In genomic region chr14:58731465-58732330, GRCh38 we compare ENCODE assay signal across 11 cellular contexts.
A peak's percentile ranks its signal among the peaks of the same experiment; 100 is the strongest.
DNase-seq lines count a peak whose midpoint lies in the region; ATAC-seq and TF ChIP-seq lines count a peak whose summit lies in the region.
"Had no signal": no experiment of that assay in that cellular context is flagged by ENCODE, and none has a peak within 500 bp of the region (broad histone marks: within the 10 kb centered on the region; RNA-seq: fewer than 3 reads in every experiment).

No MANE protein-coding gene starts in this region.

- ATAC-seq in left lobe of liver (peak; percentile 23), HG02884 (IDR thresholded peaks at IDR 0.05; ENCODE audit: unreplicated experiment) (no peak), HG03439 (IDR thresholded peaks at IDR 0.05; ENCODE audit: unreplicated experiment) (no peak)

- H3K4me1 ChIP-seq in ACC112 (ENCODE audit: control insufficient read depth, insufficient read depth, low read length, unreplicated experiment) = peaks cover 24% of the 10 kb centered on the region

- no peaks in the 10 kb centered on the region for H3K79me2 ChIP-seq in ACC112 (ENCODE audit: control insufficient read depth, insufficient read depth, low read length, unreplicated experiment)

- TF ChIP-seq CTCF in cardiac fibroblast (IDR thresholded peaks at IDR 0.05; ENCODE audit: low read depth, low read length) = no peak

- peak overlapping the region; percentile 74 for H3K27ac ChIP-seq in ACC112 (ENCODE audit: low read depth, low read length)
- H3K27ac ChIP-seq: BLaER1 treated with 17β-estradiol and CSF1 and Interleukin-3, amounts not matched to agents 10 nM and 100 nM had no signal

- DNase-seq in HT1080 (ENCODE audit: low read depth) (peak; percentile 100), cardiac fibroblast (ENCODE audit: low read depth in 2 of 2) (peak; percentile 95 to 99), left lobe of liver (ENCODE audit: low spot score) (no peak), anterior cingulate cortex (lab: John Stamatoyannopoulos, UW) (no peak), HUDEP-2 (lab: John Stamatoyannopoulos, UW; ENCODE audit: unreplicated experiment in 76 of 76) (no peak)
- DNase-seq: effector CD8-positive, alpha-beta T cell; NCI-H446 treated with DMSO at 0.1 percent for 48 hours had no signal

- no peak overlapping the region for H2AFZ ChIP-seq in ACC112 (ENCODE audit: low read length, unreplicated experiment)

- peaks cover 12% of the 10 kb centered on the region for H3K27me3 ChIP-seq in ACC112 (ENCODE audit: insufficient read depth, low read length)
- H3K27me3 ChIP-seq: BLaER1 treated with 17β-estradiol and CSF1 and Interleukin-3, amounts not matched to agents 10 nM and 100 nM had no signal

- H3K36me3 ChIP-seq in ACC112 (ENCODE audit: insufficient read depth, low read length) = no peaks in the 10 kb centered on the region
- H3K36me3 ChIP-seq: BLaER1 treated with 17β-estradiol and CSF1 and Interleukin-3, amounts not matched to agents 10 nM and 100 nM had no signal

- H3K4me3 ChIP-seq in ACC112 (ENCODE audit: low read depth, low read length) (no peak overlapping the region), cardiac fibroblast (replicated peaks in 1 of 2; ENCODE audit: low read depth in 2 of 2, low read length in 2 of 2) (no peak overlapping the region)
- H3K4me3 ChIP-seq: BLaER1 treated with 17β-estradiol and CSF1 and Interleukin-3, amounts not matched to agents 10 nM and 100 nM had no signal

Comparison
In these comparisons a context has a peak if more than half of its experiments do, and no peak if none do; other contexts are left out.
1. DNase-seq: peak in HT1080 (single experiment) and cardiac fibroblast (2 of 2); none in left lobe of liver (single experiment), anterior cingulate cortex (0 of 58) and HUDEP-2 (0 of 76).